Comparison of ENCODE assay signal across 26 cellular contexts in genomic region chr17:44263360-44263902, GRCh38. TPM values are rescaled to one million over a fixed set of nuclear protein-coding genes. Genes with fewer than 3 reads are reported as not detected.
DNase-seq lines count a peak whose midpoint lies in the region; ATAC-seq, FAIRE-seq and TF ChIP-seq lines count a peak whose summit lies in the region.
"Had no signal": no experiment of that assay in that cellular context is flagged by ENCODE, and none has a peak within 500 bp of the region (broad histone marks: within the 10 kb centered on the region; RNA-seq: fewer than 3 reads in every experiment).

No MANE protein-coding gene starts in this region.

- no peaks in the 10 kb centered on the region for H4K20me1 ChIP-seq in HepG2 (ENCODE audit: insufficient read depth, low read length)

- peaks cover 4% of the 10 kb centered on the region for H3K4me1 Mint-ChIP-seq in endothelial cell (ENCODE audit: unreplicated experiment)
- H3K4me1 Mint-ChIP-seq in neural crest cell: peaks cover 1% of the 10 kb centered on the region
- H3K4me1 Mint-ChIP-seq in activated T-helper 2 cell treated with anti-CD3 and anti-CD28 coated beads, Interferon-gamma antibody, Interleukin-2, Interleukin-4, amounts not matched to agents 10 μg/mL and 5 μg/mL and 100 μg/mL, durations not matched to agents 14 hours and 24 hours and 36 hours (ENCODE audit: low read depth): no peaks in the 10 kb centered on the region
- H3K4me1 Mint-ChIP-seq: CD4-positive, alpha-beta memory T cell had no signal

- DNase-seq in HepG2 (ENCODE audit: low spot score) (no peak), right lobe of liver (no peak), endothelial cell (ENCODE audit: low spot score) (no peak), neural crest cell (ENCODE audit: low read depth, low spot score) (no peak), HTR-8/SVneo (ENCODE audit: insufficient read length, low spot score) (no peak)
- DNase-seq in activated T-helper 2 cell treated with anti-CD3 and anti-CD28 coated beads, Interferon-gamma antibody, Interleukin-2, Interleukin-4, amounts not matched to agents 10 μg/mL and 5 μg/mL and 100 μg/mL, durations not matched to agents 14 hours and 24 hours and 36 hours (ENCODE audit: low spot score): no peak
- DNase-seq: 8988T; ACHN; AML-193; BE2C; C1 segment of cervical spinal cord; Calu3; CD4-positive, alpha-beta memory T cell; COR-L47; DMS53; DMS79 treated with DMSO at 0.1 percent for 48 hours; GF-D8; GOT3 had no signal

- H3K36me3 Mint-ChIP-seq in endothelial cell (ENCODE audit: low read depth, unreplicated experiment) (no peaks in the 10 kb centered on the region), neural crest cell (ENCODE audit: low read depth) (no peaks in the 10 kb centered on the region)
- H3K36me3 Mint-ChIP-seq in activated T-helper 2 cell treated with anti-CD3 and anti-CD28 coated beads, Interferon-gamma antibody, Interleukin-2, Interleukin-4, amounts not matched to agents 10 μg/mL and 5 μg/mL and 100 μg/mL, durations not matched to agents 14 hours and 24 hours and 36 hours (ENCODE audit: low read depth): no peaks in the 10 kb centered on the region
- H3K36me3 Mint-ChIP-seq: CD4-positive, alpha-beta memory T cell had no signal

- H3K27ac ChIP-seq in HepG2 (ENCODE audit: extremely low read length, insufficient read depth, low read length) (no peak overlapping the region), right lobe of liver (no peak overlapping the region)
- H3K27ac ChIP-seq: A549 had no signal

- 17% methylated on average over 7 of the region's 7 CpGs for whole genome bisulfite sequencing in HepG2 (ENCODE audit: low lambda C conversion rate)
- WGBS in right lobe of liver (ENCODE audit: insufficient coverage, low coverage, low lambda C conversion rate, missing lambda C conversion rate): 88% methylated on average over 2 of the region's 7 CpGs

- BruUV-seq in HepG2 (replicated peaks; lab: Mats Ljungman, UMichigan): no TSS peak

- H3K27ac Mint-ChIP-seq in endothelial cell (ENCODE audit: unreplicated experiment) (peak overlapping the region; percentile 30), neural crest cell (ENCODE audit: unreplicated experiment) (peak overlapping the region; percentile 35)
- no peak overlapping the region for H3K27ac Mint-ChIP-seq in activated T-helper 2 cell treated with anti-CD3 and anti-CD28 coated beads, Interferon-gamma antibody, Interleukin-2, Interleukin-4, amounts not matched to agents 10 μg/mL and 5 μg/mL and 100 μg/mL, durations not matched to agents 14 hours and 24 hours and 36 hours

- no peak overlapping the region for H2AFZ ChIP-seq in HepG2 (ENCODE audit: low read length)

- H3K9ac ChIP-seq in HepG2 (ENCODE audit: insufficient read depth, low read depth, low read length): no peak overlapping the region

- H3K36me3 ChIP-seq in HepG2 (replicated peaks in 1 of 2; ENCODE audit: control insufficient read depth in 1 of 2, insufficient read depth in 2 of 2, low read length in 2 of 2): no peaks in the 10 kb centered on the region
- no peaks in the 10 kb centered on the region for H3K36me3 ChIP-seq in right lobe of liver
- H3K36me3 ChIP-seq: BE2C, HAP-1 had no signal

- FAIRE-seq in HepG2 (lab: Jason Lieb, UNC) (no peak), HTR-8/SVneo (lab: Jason Lieb, UNC) (no peak)
- FAIRE-seq: A549, GM12891, GM18507, H54 had no signal

- in situ Hi-C loops in HepG2 (cut with HindIII; ENCODE audit: extremely low pct_ligation_motif_present, low pct_unique_long_range_greater_than_20kb): no loop called here

- no peak for ATAC-seq in HepG2
- ATAC-seq in right lobe of liver: no peak
- ATAC-seq in GM18519 (IDR thresholded peaks at IDR 0.05; ENCODE audit: low FRiP score, unreplicated experiment): no peak
- ATAC-seq: A549 had no signal

- H3K79me2 ChIP-seq in HepG2 (ENCODE audit: insufficient read depth, low read length): no peaks in the 10 kb centered on the region

- H3K9me3 Mint-ChIP-seq in endothelial cell (ENCODE audit: unreplicated experiment): no peaks in the 10 kb centered on the region
- no peaks in the 10 kb centered on the region for H3K9me3 Mint-ChIP-seq in neural crest cell
- H3K9me3 Mint-ChIP-seq in activated T-helper 2 cell treated with anti-CD3 and anti-CD28 coated beads, Interferon-gamma antibody, Interleukin-2, Interleukin-4, amounts not matched to agents 10 μg/mL and 5 μg/mL and 100 μg/mL, durations not matched to agents 14 hours and 24 hours and 36 hours: no peaks in the 10 kb centered on the region
- H3K9me3 Mint-ChIP-seq: CD4-positive, alpha-beta memory T cell had no signal

- TF ChIP-seq POLR2A in HepG2 (IDR thresholded peaks at IDR 0.05; ENCODE audit: insufficient read depth in 1 of 2, low read depth in 2 of 2, low read length in 2 of 2): no peak
- no peak for TF ChIP-seq POLR2A in right lobe of liver (IDR thresholded peaks at IDR 0.05)

- peaks cover 13 to 68% of the 10 kb centered on the region in 2 experiments for H3K27me3 ChIP-seq in HepG2 (ENCODE audit: control insufficient read depth in 1 of 2, insufficient read depth in 2 of 2, low read length in 2 of 2)
- H3K27me3 ChIP-seq in right lobe of liver: no peaks in the 10 kb centered on the region
- H3K27me3 ChIP-seq: BE2C had no signal

- peaks cover 5% of the 10 kb centered on the region for H3K27me3 Mint-ChIP-seq in endothelial cell (ENCODE audit: unreplicated experiment)
- H3K27me3 Mint-ChIP-seq in neural crest cell (ENCODE audit: low read depth): peaks cover 7% of the 10 kb centered on the region
- H3K27me3 Mint-ChIP-seq in activated T-helper 2 cell treated with anti-CD3 and anti-CD28 coated beads, Interferon-gamma antibody, Interleukin-2, Interleukin-4, amounts not matched to agents 10 μg/mL and 5 μg/mL and 100 μg/mL, durations not matched to agents 14 hours and 24 hours and 36 hours (ENCODE audit: low read depth): no peaks in the 10 kb centered on the region

- no peak for TF ChIP-seq RAD21 in HepG2 (CRISPR knock-in tag; IDR thresholded peaks at IDR 0.05)

- TF ChIP-seq EP300 in HepG2 (IDR thresholded peaks at IDR 0.05; ENCODE audit: low read depth in 2 of 2, low read length in 2 of 2) (no peak), HepG2 (CRISPR knock-in tag; IDR thresholded peaks at IDR 0.05; ENCODE audit: borderline replicate concordance) (no peak)

- CTCF ChIA-PET in HepG2 (lab: Yijun Ruan, JAX; ENCODE audit: low intra/inter-chr PET ratio, low total read pairs): no interaction called here

- no peak overlapping the region for H3K4me3 ChIP-seq in HepG2 (replicated peaks in 1 of 3; ENCODE audit: insufficient read depth in 1 of 3, low read depth in 2 of 3, low read length in 3 of 3)
- no peak overlapping the region for H3K4me3 ChIP-seq in right lobe of liver
- H3K4me3 ChIP-seq: A549, HAP-1 had no signal

- intact Hi-C loops in HepG2 (cut with micrococcal nuclease; ENCODE audit: unreplicated experiment): no loop called here
- intact Hi-C loops in right lobe of liver (cut with DNase I): no loop called here
- intact Hi-C loops in activated T-helper 2 cell treated with anti-CD3 and anti-CD28 coated beads, Interferon-gamma antibody, Interleukin-2, Interleukin-4, amounts not matched to agents 10 μg/mL and 5 μg/mL and 100 μg/mL, durations not matched to agents 14 hours and 24 hours and 36 hours (cut with micrococcal nuclease): no loop called here

- no peak overlapping the region for H3K4me2 ChIP-seq in HepG2 (ENCODE audit: low read depth, low read length)
- H3K4me2 ChIP-seq: A549 had no signal

- H3K4me3 Mint-ChIP-seq in endothelial cell (ENCODE audit: unreplicated experiment): no peak overlapping the region
- no peak overlapping the region for H3K4me3 Mint-ChIP-seq in neural crest cell
- H3K4me3 Mint-ChIP-seq in activated T-helper 2 cell treated with anti-CD3 and anti-CD28 coated beads, Interferon-gamma antibody, Interleukin-2, Interleukin-4, amounts not matched to agents 10 μg/mL and 5 μg/mL and 100 μg/mL, durations not matched to agents 14 hours and 24 hours and 36 hours (ENCODE audit: low read depth): no peak overlapping the region
- H3K4me3 Mint-ChIP-seq: CD4-positive, alpha-beta memory T cell had no signal

- TF ChIP-seq CTCF in HepG2 (CRISPR knock-in tag; IDR thresholded peaks at IDR 0.05): no peak
- TF ChIP-seq CTCF in right lobe of liver (IDR thresholded peaks at IDR 0.05): no peak
- no peak for TF ChIP-seq CTCF in endothelial cell (IDR thresholded peaks at IDR 0.05; ENCODE audit: unreplicated experiment)
- no peak for TF ChIP-seq CTCF in neural crest cell (conservative IDR thresholded peaks at IDR 0.05)

- no peaks in the 10 kb centered on the region for H3K4me1 ChIP-seq in HepG2 (ENCODE audit: insufficient read depth, low read length)
- H3K4me1 ChIP-seq in right lobe of liver: no peaks in the 10 kb centered on the region
- H3K4me1 ChIP-seq: A549, BE2C, HAP-1 had no signal

- H3K9me3 ChIP-seq in HepG2 (ENCODE audit: low read length) (no peaks in the 10 kb centered on the region), right lobe of liver (no peaks in the 10 kb centered on the region)
- H3K9me3 ChIP-seq: A549, BE2C, HAP-1 had no signal

- POLR2A ChIA-PET in HepG2 (lab: Yijun Ruan, JAX): interaction anchor here (1.0 kb wide), 1 partner anchor 16 kb away, joined by 3 read pairs; no protein-coding TSS in a partner anchor

RNA-seq across cellular contexts. Expression of gene SLC4A1, which starts 4.5 kb away (rescaled TPM):
- total RNA-seq in HepG2 (2016; rRNA removed; fragmentation: Illumina TruSeq; extraction: Trizol) (not detected in 2 replicates), right lobe of liver (10 to 100 TPM in 1 of 6 experiments, 1 to 10 TPM in 2, under 1 TPM in 3; 0.06 to 31.8 (median 1.2) TPM), endothelial cell (ENCODE audit: unreplicated experiment) (not detected), neural crest cell (not detected in 2 replicates)
- total RNA-seq in HepG2 (2016; cell fraction: cytosol; rRNA removed; fragmentation: Illumina TruSeq; extraction: Trizol; ENCODE audit: low read depth): not detected in 2 replicates
- total RNA-seq in HepG2 (2016; cell fraction: insoluble cytoplasmic fraction; rRNA removed; fragmentation: Illumina TruSeq; extraction: Trizol): not detected in 2 replicates
- total RNA-seq in HepG2 (2016; cell fraction: membrane; rRNA removed; fragmentation: Illumina TruSeq; extraction: Trizol): not detected in 2 replicates
- total RNA-seq in HepG2 (2016; cell fraction: nucleus; rRNA removed; fragmentation: Illumina TruSeq; extraction: Trizol): not detected in 2 replicates
- polyA plus RNA-seq in HepG2 (2011; rRNA removed): 0.01 TPM in 1 of 2 replicates, not detected in the other
- not detected in 2 replicates for polyA plus RNA-seq in HepG2 (2011; cell fraction: cytosol; rRNA removed)
- 0.03 TPM in 1 of 2 replicates, not detected in the other for polyA plus RNA-seq in HepG2 (2011; cell fraction: nucleus; rRNA removed)
- not detected in 2 replicates for polyA plus RNA-seq in HepG2 (2012)
- polyA plus RNA-seq in HepG2 (2016; cell fraction: cytosol; fragmentation: Illumina TruSeq; extraction: Trizol; ENCODE audit: low read depth): not detected in 2 replicates
- not detected in 2 replicates for polyA plus RNA-seq in HepG2 (2016; cell fraction: insoluble cytoplasmic fraction; fragmentation: Illumina TruSeq; extraction: Trizol; ENCODE audit: low read depth)
- not detected in 2 replicates for polyA plus RNA-seq in HepG2 (2016; cell fraction: membrane; fragmentation: Illumina TruSeq; extraction: Trizol; ENCODE audit: low read depth)
- not detected in 2 replicates for polyA plus RNA-seq in HepG2 (2016; cell fraction: nucleus; fragmentation: Illumina TruSeq; extraction: Trizol; ENCODE audit: insufficient read depth, low read depth)
- not detected in 2 replicates for polyA minus RNA-seq in HepG2 (2011; rRNA and poly(A)+ RNA removed; ENCODE audit: low replicate concordance)
- polyA minus RNA-seq in HepG2 (2011; cell fraction: cytosol; rRNA and poly(A)+ RNA removed): not detected in 2 replicates
- not detected in 2 replicates for polyA minus RNA-seq in HepG2 (2011; cell fraction: nucleus; rRNA and poly(A)+ RNA removed)
- total RNA-seq in activated T-helper 2 cell treated with anti-CD3 and anti-CD28 coated beads, Interferon-gamma antibody, Interleukin-2, Interleukin-4, amounts not matched to agents 10 μg/mL and 5 μg/mL and 100 μg/mL, durations not matched to agents 14 hours and 24 hours and 36 hours: not detected in 2 replicates
- total RNA-seq: Calu3; CD4-positive, alpha-beta memory T cell; Daoy; G401 had no signal
- polyA plus RNA-seq: A549; CD4-positive, alpha-beta memory T cell had no signal

RNA-seq across cellular contexts. Expression of gene UBTF, which starts 44.0 kb away (rescaled TPM):
- total RNA-seq in HepG2 (2016; rRNA removed; fragmentation: Illumina TruSeq; extraction: Trizol): 52.1 and 60.9 TPM in 2 replicates
- total RNA-seq in HepG2 (2016; cell fraction: cytosol; rRNA removed; fragmentation: Illumina TruSeq; extraction: Trizol; ENCODE audit: low read depth): 13.2 and 14.5 TPM in 2 replicates
- total RNA-seq in HepG2 (2016; cell fraction: insoluble cytoplasmic fraction; rRNA removed; fragmentation: Illumina TruSeq; extraction: Trizol): 46.2 and 61.5 TPM in 2 replicates
- total RNA-seq in HepG2 (2016; cell fraction: membrane; rRNA removed; fragmentation: Illumina TruSeq; extraction: Trizol): 33.7 and 33.9 TPM in 2 replicates
- total RNA-seq in HepG2 (2016; cell fraction: nucleus; rRNA removed; fragmentation: Illumina TruSeq; extraction: Trizol): 43.5 and 47.5 TPM in 2 replicates
- polyA plus RNA-seq in HepG2 (2011; rRNA removed): 15.2 and 16.1 TPM in 2 replicates
- polyA plus RNA-seq in HepG2 (2011; cell fraction: cytosol; rRNA removed): 9.1 and 10.0 TPM in 2 replicates
- polyA plus RNA-seq in HepG2 (2011; cell fraction: nucleus; rRNA removed): 35.4 and 41.3 TPM in 2 replicates
- polyA plus RNA-seq in HepG2 (2012): 27.8 and 33.4 TPM in 2 replicates
- polyA plus RNA-seq in HepG2 (2016; cell fraction: cytosol; fragmentation: Illumina TruSeq; extraction: Trizol; ENCODE audit: low read depth): 8.6 and 8.7 TPM in 2 replicates
- polyA plus RNA-seq in HepG2 (2016; cell fraction: insoluble cytoplasmic fraction; fragmentation: Illumina TruSeq; extraction: Trizol; ENCODE audit: low read depth): 57.4 and 68.3 TPM in 2 replicates
- 21.7 and 23.2 TPM in 2 replicates for polyA plus RNA-seq in HepG2 (2016; cell fraction: membrane; fragmentation: Illumina TruSeq; extraction: Trizol; ENCODE audit: low read depth)
- 93.7 and 94.2 TPM in 2 replicates for polyA plus RNA-seq in HepG2 (2016; cell fraction: nucleus; fragmentation: Illumina TruSeq; extraction: Trizol; ENCODE audit: insufficient read depth, low read depth)
- 11.5 and 30.7 TPM in 2 replicates for polyA minus RNA-seq in HepG2 (2011; rRNA and poly(A)+ RNA removed; ENCODE audit: low replicate concordance)
- 8.2 and 9.9 TPM in 2 replicates for polyA minus RNA-seq in HepG2 (2011; cell fraction: cytosol; rRNA and poly(A)+ RNA removed)
- 29.7 and 33.2 TPM in 2 replicates for polyA minus RNA-seq in HepG2 (2011; cell fraction: nucleus; rRNA and poly(A)+ RNA removed)
- total RNA-seq in right lobe of liver: 10 to 100 TPM; 22.3 to 35.9 (median 32.0) TPM
- total RNA-seq in endothelial cell (ENCODE audit: unreplicated experiment): 63.8 TPM
- total RNA-seq in neural crest cell: 106 and 108 TPM in 2 replicates
- total RNA-seq in activated T-helper 2 cell treated with anti-CD3 and anti-CD28 coated beads, Interferon-gamma antibody, Interleukin-2, Interleukin-4, amounts not matched to agents 10 μg/mL and 5 μg/mL and 100 μg/mL, durations not matched to agents 14 hours and 24 hours and 36 hours: 177 and 181 TPM in 2 replicates

RNA-seq across cellular contexts. Expression of gene RUNDC3A, which starts 45.0 kb away (rescaled TPM):
- total RNA-seq in HepG2 (2016; rRNA removed; fragmentation: Illumina TruSeq; extraction: Trizol) (not detected in 2 replicates), right lobe of liver (under 1 TPM in 2 of 6 experiments, not detected in 4; 0.12 to 0.75 TPM), endothelial cell (ENCODE audit: unreplicated experiment) (0.82 TPM), neural crest cell (8.7 and 12.9 TPM in 2 replicates)
- total RNA-seq in HepG2 (2016; cell fraction: cytosol; rRNA removed; fragmentation: Illumina TruSeq; extraction: Trizol; ENCODE audit: low read depth): not detected in 2 replicates
- 0.04 TPM in 1 of 2 replicates, not detected in the other for total RNA-seq in HepG2 (2016; cell fraction: insoluble cytoplasmic fraction; rRNA removed; fragmentation: Illumina TruSeq; extraction: Trizol)
- 0.31 TPM in 1 of 2 replicates, not detected in the other for total RNA-seq in HepG2 (2016; cell fraction: membrane; rRNA removed; fragmentation: Illumina TruSeq; extraction: Trizol)
- total RNA-seq in HepG2 (2016; cell fraction: nucleus; rRNA removed; fragmentation: Illumina TruSeq; extraction: Trizol): not detected in 2 replicates
- 0.25 and 0.33 TPM in 2 replicates for polyA plus RNA-seq in HepG2 (2011; rRNA removed)
- 0.32 and 0.42 TPM in 2 replicates for polyA plus RNA-seq in HepG2 (2011; cell fraction: cytosol; rRNA removed)
- polyA plus RNA-seq in HepG2 (2011; cell fraction: nucleus; rRNA removed): 0.97 and 1.1 TPM in 2 replicates
- polyA plus RNA-seq in HepG2 (2012): 0.11 and 0.43 TPM in 2 replicates
- polyA plus RNA-seq in HepG2 (2016; cell fraction: cytosol; fragmentation: Illumina TruSeq; extraction: Trizol; ENCODE audit: low read depth): 0.18 TPM in 2 replicates
- 0.21 and 0.33 TPM in 2 replicates for polyA plus RNA-seq in HepG2 (2016; cell fraction: insoluble cytoplasmic fraction; fragmentation: Illumina TruSeq; extraction: Trizol; ENCODE audit: low read depth)
- 0.07 TPM in 1 of 2 replicates, not detected in the other for polyA plus RNA-seq in HepG2 (2016; cell fraction: membrane; fragmentation: Illumina TruSeq; extraction: Trizol; ENCODE audit: low read depth)
- 0.33 TPM in 1 of 2 replicates, not detected in the other for polyA plus RNA-seq in HepG2 (2016; cell fraction: nucleus; fragmentation: Illumina TruSeq; extraction: Trizol; ENCODE audit: insufficient read depth, low read depth)
- polyA minus RNA-seq in HepG2 (2011; rRNA and poly(A)+ RNA removed; ENCODE audit: low replicate concordance): 0.48 TPM in 1 of 2 replicates, not detected in the other
- polyA minus RNA-seq in HepG2 (2011; cell fraction: cytosol; rRNA and poly(A)+ RNA removed): not detected in 2 replicates
- 0.50 TPM in 1 of 2 replicates, not detected in the other for polyA minus RNA-seq in HepG2 (2011; cell fraction: nucleus; rRNA and poly(A)+ RNA removed)
- 0.16 and 0.18 TPM in 2 replicates for total RNA-seq in activated T-helper 2 cell treated with anti-CD3 and anti-CD28 coated beads, Interferon-gamma antibody, Interleukin-2, Interleukin-4, amounts not matched to agents 10 μg/mL and 5 μg/mL and 100 μg/mL, durations not matched to agents 14 hours and 24 hours and 36 hours
